19 cellular contexts compared by ENCODE assay signal in genomic region chr1:198726455-198726854, GRCh38.
DNase-seq lines count a peak whose midpoint lies in the region; ATAC-seq, FAIRE-seq and TF ChIP-seq lines count a peak whose summit lies in the region.
"Had no signal": no experiment of that assay in that cellular context is flagged by ENCODE, and none has a peak within 500 bp of the region (broad histone marks: within the 10 kb centered on the region; RNA-seq: fewer than 3 reads in every experiment).

No MANE protein-coding gene starts in this region.

- peak overlapping the region; percentile 61 for H3K27ac Mint-ChIP-seq in activated CD4-positive, alpha-beta memory T cell treated with anti-CD3 and anti-CD28 coated beads for 36 hours
- no peak overlapping the region for H3K27ac Mint-ChIP-seq in activated CD4-positive, alpha-beta memory T cell treated with anti-CD3 and anti-CD28 coated beads, Interleukin-2, amount 10 ng/mL, durations not matched to agents 7 days and 5 days
- peak overlapping the region; percentile 77 for H3K27ac Mint-ChIP-seq in stimulated activated effector memory CD8-positive, alpha-beta T cell treated with anti-CD3 and anti-CD28 coated beads, Interleukin-12 subunit alpha, Interleukin-12 subunit beta, amount 100 ng/mL, for 72 hours

- H3K27ac ChIP-seq in left ventricle myocardium inferior (replicated peaks) = no peak overlapping the region
- H3K27ac ChIP-seq: neutrophil, vagina, WERI-Rb-1 had no signal

- peak; percentile 84 for ATAC-seq in SK-N-SH treated with all-trans-retinoic acid at 6 μM for 48 hours
- ATAC-seq in stimulated activated effector memory CD8-positive, alpha-beta T cell treated with anti-CD3 and anti-CD28 coated beads, Interleukin-12 subunit alpha, Interleukin-12 subunit beta, amount 100 ng/mL, for 72 hours = peak; percentile 66
- ATAC-seq: HCT116, left lobe of liver had no signal

- H3K9me3 Mint-ChIP-seq in activated CD4-positive, alpha-beta memory T cell treated with anti-CD3 and anti-CD28 coated beads for 36 hours = no peaks in the 10 kb centered on the region
- H3K9me3 Mint-ChIP-seq in activated CD4-positive, alpha-beta memory T cell treated with anti-CD3 and anti-CD28 coated beads, Interleukin-2, amount 10 ng/mL, durations not matched to agents 7 days and 5 days = no peaks in the 10 kb centered on the region
- H3K9me3 Mint-ChIP-seq in stimulated activated effector memory CD8-positive, alpha-beta T cell treated with anti-CD3 and anti-CD28 coated beads, Interleukin-12 subunit alpha, Interleukin-12 subunit beta, amount 100 ng/mL, for 72 hours = no peaks in the 10 kb centered on the region

- no peak overlapping the region for H3K4me3 Mint-ChIP-seq in activated CD4-positive, alpha-beta memory T cell treated with anti-CD3 and anti-CD28 coated beads for 36 hours
- no peak overlapping the region for H3K4me3 Mint-ChIP-seq in activated CD4-positive, alpha-beta memory T cell treated with anti-CD3 and anti-CD28 coated beads, Interleukin-2, amount 10 ng/mL, durations not matched to agents 7 days and 5 days
- no peak overlapping the region for H3K4me3 Mint-ChIP-seq in stimulated activated effector memory CD8-positive, alpha-beta T cell treated with anti-CD3 and anti-CD28 coated beads, Interleukin-12 subunit alpha, Interleukin-12 subunit beta, amount 100 ng/mL, for 72 hours

- no peak for DNase-seq in activated CD4-positive, alpha-beta memory T cell treated with anti-CD3 and anti-CD28 coated beads for 36 hours
- no peak for DNase-seq in activated CD4-positive, alpha-beta memory T cell treated with anti-CD3 and anti-CD28 coated beads, Interleukin-2, amount 10 ng/mL, durations not matched to agents 7 days and 5 days
- DNase-seq in epithelial cell of esophagus (ENCODE audit: low read depth) = peak; percentile 10
- DNase-seq in stimulated activated effector memory CD8-positive, alpha-beta T cell treated with anti-CD3 and anti-CD28 coated beads, Interleukin-12 subunit alpha, Interleukin-12 subunit beta, amount 100 ng/mL, for 72 hours (ENCODE audit: low spot score in 2 of 2) = no peak
- DNase-seq in SHP77 treated with DMSO at 0.1 percent for 48 hours (lab: John Stamatoyannopoulos, UW) = no peak
- no peak for DNase-seq in left ventricle myocardium inferior
- no peak for DNase-seq in HTR-8/SVneo (ENCODE audit: insufficient read length, low spot score)
- DNase-seq: ACHN; activated effector memory CD4-positive, alpha-beta T cell treated with anti-CD3 and anti-CD28 coated beads, Interleukin-2, amount 50 U/mL, for 16 hours; NCI-H1417; NCI-H524; spleen; WERI-Rb-1 had no signal

- no peak for TF ChIP-seq CTCF in epithelial cell of esophagus (IDR thresholded peaks at IDR 0.05; ENCODE audit: insufficient read depth, low read depth, low read length, missing control alignments)
- TF ChIP-seq CTCF in left ventricle myocardium inferior (IDR thresholded peaks at IDR 0.05; ENCODE audit: borderline replicate concordance) = no peak

- H3K27me3 ChIP-seq in left ventricle myocardium inferior (ENCODE audit: low read depth) = no peaks in the 10 kb centered on the region
- H3K27me3 ChIP-seq: neutrophil, spleen, vagina had no signal

- H3K9me3 ChIP-seq in left ventricle myocardium inferior (replicated peaks) = no peaks in the 10 kb centered on the region
- H3K9me3 ChIP-seq: neutrophil, spleen, vagina had no signal

- intact Hi-C loops in activated CD4-positive, alpha-beta memory T cell treated with anti-CD3 and anti-CD28 coated beads for 36 hours (cut with micrococcal nuclease) = loop anchor here (1.0 kb wide), 2 partner anchors 8 to 10 kb away; no protein-coding TSS in a partner anchor
- intact Hi-C loops in left ventricle myocardium inferior (cut with micrococcal nuclease) = no loop called here

- FAIRE-seq in HTR-8/SVneo (lab: Jason Lieb, UNC) = no peak
- FAIRE-seq: colon had no signal

- H3K27me3 Mint-ChIP-seq in activated CD4-positive, alpha-beta memory T cell treated with anti-CD3 and anti-CD28 coated beads for 36 hours = no peaks in the 10 kb centered on the region
- no peaks in the 10 kb centered on the region for H3K27me3 Mint-ChIP-seq in activated CD4-positive, alpha-beta memory T cell treated with anti-CD3 and anti-CD28 coated beads, Interleukin-2, amount 10 ng/mL, durations not matched to agents 7 days and 5 days

- H3K4me1 Mint-ChIP-seq in activated CD4-positive, alpha-beta memory T cell treated with anti-CD3 and anti-CD28 coated beads for 36 hours (ENCODE audit: low read depth) = peaks cover 48% of the 10 kb centered on the region
- peaks cover 33% of the 10 kb centered on the region for H3K4me1 Mint-ChIP-seq in activated CD4-positive, alpha-beta memory T cell treated with anti-CD3 and anti-CD28 coated beads, Interleukin-2, amount 10 ng/mL, durations not matched to agents 7 days and 5 days
- peaks cover 43% of the 10 kb centered on the region for H3K4me1 Mint-ChIP-seq in stimulated activated effector memory CD8-positive, alpha-beta T cell treated with anti-CD3 and anti-CD28 coated beads, Interleukin-12 subunit alpha, Interleukin-12 subunit beta, amount 100 ng/mL, for 72 hours

- H3K36me3 ChIP-seq in left ventricle myocardium inferior = no peaks in the 10 kb centered on the region
- H3K36me3 ChIP-seq: vagina, WERI-Rb-1 had no signal

- CTCF ChIA-PET in activated CD4-positive, alpha-beta memory T cell treated with anti-CD3 and anti-CD28 coated beads for 36 hours (lab: Charles Lee) = no interaction called here
- CTCF ChIA-PET in activated CD4-positive, alpha-beta memory T cell treated with anti-CD3 and anti-CD28 coated beads, Interleukin-2, amount 10 ng/mL, durations not matched to agents 7 days and 5 days (lab: Charles Lee) = no interaction called here

- H3K4me1 ChIP-seq in left ventricle myocardium inferior = no peaks in the 10 kb centered on the region
- H3K4me1 ChIP-seq: vagina had no signal

- H3K4me3 ChIP-seq in epithelial cell of esophagus (ENCODE audit: low read length) (no peak overlapping the region), left ventricle myocardium inferior (no peak overlapping the region)
- H3K4me3 ChIP-seq: spleen, vagina had no signal

- POLR2A ChIA-PET in activated CD4-positive, alpha-beta memory T cell treated with anti-CD3 and anti-CD28 coated beads for 36 hours (lab: Charles Lee) = interaction anchor here (0.9 kb wide), 1 partner anchor 13 kb away, joined by 3 read pairs; no protein-coding TSS in a partner anchor
- POLR2A ChIA-PET in activated CD4-positive, alpha-beta memory T cell treated with anti-CD3 and anti-CD28 coated beads, Interleukin-2, amount 10 ng/mL, durations not matched to agents 7 days and 5 days (lab: Charles Lee) = no interaction called here

- H3K36me3 Mint-ChIP-seq in activated CD4-positive, alpha-beta memory T cell treated with anti-CD3 and anti-CD28 coated beads for 36 hours = peaks cover 61% of the 10 kb centered on the region
- H3K36me3 Mint-ChIP-seq in activated CD4-positive, alpha-beta memory T cell treated with anti-CD3 and anti-CD28 coated beads, Interleukin-2, amount 10 ng/mL, durations not matched to agents 7 days and 5 days (ENCODE audit: low read depth) = peaks cover 73% of the 10 kb centered on the region
- H3K36me3 Mint-ChIP-seq in stimulated activated effector memory CD8-positive, alpha-beta T cell treated with anti-CD3 and anti-CD28 coated beads, Interleukin-12 subunit alpha, Interleukin-12 subunit beta, amount 100 ng/mL, for 72 hours = no peaks in the 10 kb centered on the region

TF ChIP-seq in SK-N-SH treated with all-trans-retinoic acid at 6 μM for 48 hours, 23 proteins besides CTCF, POLR2A, EP300 and RAD21:
- TF ChIP-seq CSRNP3 (CRISPR knock-in tag; IDR thresholded peaks at IDR 0.05) = no peak
